ENCODE assay signal across 1 cellular context in genomic region chr18:49548266-49548665, GRCh38.
TF ChIP-seq lines count a peak whose summit lies in the region.

No MANE protein-coding gene starts in this region.

TF ChIP-seq in IMR-90, 13 proteins besides CTCF, POLR2A, EP300 and RAD21 (continued from another document):
- no peak for TF ChIP-seq MAZ (IDR thresholded peaks at IDR 0.05; ENCODE audit: borderline replicate concordance, low read depth, low read length)
- TF ChIP-seq NFE2L2 (IDR thresholded peaks at IDR 0.05; ENCODE audit: low read depth, low read length): no peak
- TF ChIP-seq FOS (IDR thresholded peaks at IDR 0.05; ENCODE audit: low read depth, low read length): no peak
- no peak for TF ChIP-seq SMC3 (IDR thresholded peaks at IDR 0.05; ENCODE audit: low read depth, low read length)
- no peak for TF ChIP-seq CEBPB (IDR thresholded peaks at IDR 0.05; ENCODE audit: low read depth, low read length)
- no peak for TF ChIP-seq CHD1 (IDR thresholded peaks at IDR 0.05; ENCODE audit: low read depth, low read length)
- no peak for TF ChIP-seq MXI1 (IDR thresholded peaks at IDR 0.05; ENCODE audit: borderline replicate concordance, low read depth, low read length)
- TF ChIP-seq ELK1 (IDR thresholded peaks at IDR 0.05; ENCODE audit: borderline replicate concordance, low read depth, low read length): no peak
- TF ChIP-seq BHLHE40 (IDR thresholded peaks at IDR 0.05; ENCODE audit: low read depth, low read length): no peak
- TF ChIP-seq USF2 (IDR thresholded peaks at IDR 0.05; ENCODE audit: low read depth, low read length): no peak
